23 cellular contexts compared by ENCODE assay signal in genomic region chr10:76296885-76297775, GRCh38.
"Had no signal": no experiment of that assay in that cellular context is flagged by ENCODE, and none has a peak within 500 bp of the region (broad histone marks: within the 10 kb centered on the region; RNA-seq: fewer than 3 reads in every experiment).

No MANE protein-coding gene starts in this region.

- H3K9me3 ChIP-seq: esophagus muscularis mucosa, prostate gland, sigmoid colon, vagina had no signal

- H3K4me3 Mint-ChIP-seq: activated CD4-positive, alpha-beta memory T cell treated with anti-CD3 and anti-CD28 coated beads, Interleukin-2, amount 10 ng/mL, durations not matched to agents 7 days and 5 days; activated CD4-positive, alpha-beta T cell treated with anti-CD3 and anti-CD28 coated beads for 36 hours; activated naive CD8-positive, alpha-beta T cell treated with anti-CD3 and anti-CD28 coated beads, Interleukin-2, amount 10 ng/mL, durations not matched to agents 7 days and 5 days; activated T-cell treated with anti-CD3 and anti-CD28 coated beads, Interleukin-2, amount 50 U/mL, for 72 hours; naive B cell; T-cell had no signal

- ATAC-seq: activated CD4-positive, alpha-beta T cell treated with anti-CD3 and anti-CD28 coated beads for 36 hours; activated T-cell treated with anti-CD3 and anti-CD28 coated beads, Interleukin-2, amount 50 U/mL, for 72 hours; left ventricle myocardium superior; stimulated activated naive CD8-positive, alpha-beta T cell treated with anti-CD3 and anti-CD28 coated beads, Interleukin-15, Interleukin-2, amounts not matched to agents 100 U/mL and 50 U/mL, for 24 hours; T-cell had no signal

- H3K27ac ChIP-seq: esophagus muscularis mucosa, sigmoid colon, vagina, WERI-Rb-1 had no signal

- H3K4me1 ChIP-seq: prostate gland, vagina had no signal

- H3K27ac Mint-ChIP-seq: activated CD4-positive, alpha-beta memory T cell treated with anti-CD3 and anti-CD28 coated beads, Interleukin-2, amount 10 ng/mL, durations not matched to agents 7 days and 5 days; activated CD4-positive, alpha-beta T cell treated with anti-CD3 and anti-CD28 coated beads for 36 hours; activated naive CD8-positive, alpha-beta T cell treated with anti-CD3 and anti-CD28 coated beads, Interleukin-2, amount 10 ng/mL, durations not matched to agents 7 days and 5 days; activated T-cell treated with anti-CD3 and anti-CD28 coated beads, Interleukin-2, amount 50 U/mL, for 72 hours; naive B cell; T-cell had no signal

- H3K36me3 ChIP-seq: esophagus muscularis mucosa, prostate gland, sigmoid colon, vagina, WERI-Rb-1 had no signal

- H3K4me1 Mint-ChIP-seq: activated CD4-positive, alpha-beta memory T cell treated with anti-CD3 and anti-CD28 coated beads, Interleukin-2, amount 10 ng/mL, durations not matched to agents 7 days and 5 days; activated CD4-positive, alpha-beta T cell treated with anti-CD3 and anti-CD28 coated beads for 36 hours; activated naive CD8-positive, alpha-beta T cell treated with anti-CD3 and anti-CD28 coated beads, Interleukin-2, amount 10 ng/mL, durations not matched to agents 7 days and 5 days; naive B cell had no signal

- FAIRE-seq: endometrium had no signal

- H3K27me3 ChIP-seq: esophagus muscularis mucosa, sigmoid colon, vagina had no signal

- H3K36me3 Mint-ChIP-seq: activated naive CD8-positive, alpha-beta T cell treated with anti-CD3 and anti-CD28 coated beads, Interleukin-2, amount 10 ng/mL, durations not matched to agents 7 days and 5 days; naive B cell; T-cell had no signal

- DNase-seq: activated CD4-positive, alpha-beta memory T cell treated with anti-CD3 and anti-CD28 coated beads, Interleukin-2, amount 10 ng/mL, durations not matched to agents 7 days and 5 days; activated CD4-positive, alpha-beta T cell treated with anti-CD3 and anti-CD28 coated beads for 36 hours; activated CD8-positive, alpha-beta memory T cell treated with anti-CD3 and anti-CD28 coated beads, Interleukin-2, amount 50 U/mL, for 4 hours; activated naive CD8-positive, alpha-beta T cell treated with anti-CD3 and anti-CD28 coated beads, Interleukin-2, amount 10 ng/mL, durations not matched to agents 7 days and 5 days; activated T-cell treated with anti-CD3 and anti-CD28 coated beads, Interleukin-2, amount 50 U/mL, for 72 hours; aorta; foreskin melanocyte; head of caudate nucleus; left ventricle myocardium superior; midbrain; naive B cell; nucleus accumbens; sigmoid colon; stimulated activated CD4-positive, alpha-beta T cell treated with anti-CD3 and anti-CD28 coated beads, Interleukin-12 subunit alpha, Interleukin-12 subunit beta, amount 100 ng/mL, for 4 hours; stimulated activated CD8-positive, alpha-beta memory T cell treated with anti-CD3 and anti-CD28 coated beads, Interleukin-4, amount 100 ng/mL, for 48 hours; stimulated activated naive CD8-positive, alpha-beta T cell treated with anti-CD3 and anti-CD28 coated beads, Interleukin-15, Interleukin-2, amounts not matched to agents 100 U/mL and 50 U/mL, for 24 hours; T-cell; T1000; WERI-Rb-1 had no signal

- H3K27me3 Mint-ChIP-seq: activated CD4-positive, alpha-beta memory T cell treated with anti-CD3 and anti-CD28 coated beads, Interleukin-2, amount 10 ng/mL, durations not matched to agents 7 days and 5 days; activated CD4-positive, alpha-beta T cell treated with anti-CD3 and anti-CD28 coated beads for 36 hours; activated naive CD8-positive, alpha-beta T cell treated with anti-CD3 and anti-CD28 coated beads, Interleukin-2, amount 10 ng/mL, durations not matched to agents 7 days and 5 days; naive B cell; T-cell had no signal

- H3K4me3 ChIP-seq: esophagus muscularis mucosa, prostate gland, sigmoid colon, vagina had no signal
